ENCODE assay signal across 1 cellular context in genomic region chr17:2401426-2402221, GRCh38.
A peak's percentile ranks its signal among the peaks of the same experiment; 100 is the strongest.
TF ChIP-seq lines count a peak whose summit lies in the region.

No MANE protein-coding gene starts in this region.

TF ChIP-seq in SK-N-SH, 30 proteins besides CTCF, POLR2A, EP300 and RAD21 (continued from another document):
- TF ChIP-seq USF2 (IDR thresholded peaks at IDR 0.05; ENCODE audit: borderline replicate concordance, low read depth, low read length) (no peak), FOXM1 (IDR thresholded peaks at IDR 0.05; ENCODE audit: low read depth) (no peak), ELF1 (IDR thresholded peaks at IDR 0.05) (peak; percentile 40; the same call in 1 of the 2 replicates), MXI1 (IDR thresholded peaks at IDR 0.05; ENCODE audit: low read depth, low read length) (peak; percentile 95), PBX3 (IDR thresholded peaks at IDR 0.05) (peak; percentile 66), POLR2AphosphoS5 (IDR thresholded peaks at IDR 0.05; ENCODE audit: low read depth, low read length) (0 out of 2 replicates have a peak, but pooled peaks have one; percentile 3), NFIC (IDR thresholded peaks at IDR 0.05; ENCODE audit: borderline replicate concordance) (peak; percentile 57; the same call in 1 of the 2 replicates), NRF1 (IDR thresholded peaks at IDR 0.05; ENCODE audit: low read depth, low read length) (no peak), TAF1 (IDR thresholded peaks at IDR 0.05; ENCODE audit: borderline replicate concordance, low read depth, low read length) (peak; percentile 35; the same call in 1 of the 2 replicates), TEAD4 (IDR thresholded peaks at IDR 0.05; ENCODE audit: borderline replicate concordance, insufficient read depth) (no peak), RFX5 (IDR thresholded peaks at IDR 0.05; ENCODE audit: low read length) (peak; percentile 81), SMC3 (IDR thresholded peaks at IDR 0.05; ENCODE audit: low read depth, low read length) (no peak), JUND (IDR thresholded peaks at IDR 0.05) (peak; percentile 67; the same call in 1 of the 2 replicates), RCOR1 (IDR thresholded peaks at IDR 0.05; ENCODE audit: low read length) (peak; percentile 28; the same call in 1 of the 2 replicates), MAX (IDR thresholded peaks at IDR 0.05; ENCODE audit: low read depth) (peak; percentile 99), RXRA (IDR thresholded peaks at IDR 0.05; ENCODE audit: borderline replicate concordance, low read depth) (no peak), CHD2 (IDR thresholded peaks at IDR 0.05; ENCODE audit: low read length, partially characterized antibody) (peak; percentile 76), GATA2 (CRISPR knock-in tag; IDR thresholded peaks at IDR 0.05) (no peak)
